ENCODE assay signal across 1 cellular context in genomic region chr7:154913645-154914579, GRCh38.
A peak's percentile ranks its signal among the peaks of the same experiment; 100 is the strongest.
TF ChIP-seq lines count a peak whose summit lies in the region.

No MANE protein-coding gene starts in this region.

TF ChIP-seq in HepG2, 621 proteins besides CTCF, POLR2A, EP300 and RAD21 (continued from another document and continues in another):
- TF ChIP-seq AHDC1 (CRISPR knock-in tag; IDR thresholded peaks at IDR 0.05; ENCODE audit: borderline replicate concordance) (peak; percentile 63; the same call in 1 of the 2 replicates), ELF3 (CRISPR knock-in tag; IDR thresholded peaks at IDR 0.05) (peak; percentile 66), ZNF687 (CRISPR knock-in tag; IDR thresholded peaks at IDR 0.05) (peak; percentile 92), NFATC3 (CRISPR knock-in tag; IDR thresholded peaks at IDR 0.05) (no peak), DMTF1 (CRISPR knock-in tag; IDR thresholded peaks at IDR 0.05) (no peak), ZNF75D (CRISPR knock-in tag; IDR thresholded peaks at IDR 0.05; ENCODE audit: borderline replicate concordance) (no peak), TOPORS (CRISPR knock-in tag; IDR thresholded peaks at IDR 0.05) (no peak), GPN1 (CRISPR knock-in tag; IDR thresholded peaks at IDR 0.05; ENCODE audit: borderline replicate concordance) (no peak), ZNF468 (CRISPR knock-in tag; IDR thresholded peaks at IDR 0.05) (no peak), ZNF773 (CRISPR knock-in tag; IDR thresholded peaks at IDR 0.05; ENCODE audit: borderline replicate concordance) (0 out of 2 replicates have a peak, but pooled peaks have one; percentile 65), ARHGAP35 (CRISPR knock-in tag; IDR thresholded peaks at IDR 0.05; ENCODE audit: borderline replicate concordance) (no peak; the same call in 1 of the 2 replicates), PHF20 (CRISPR knock-in tag; IDR thresholded peaks at IDR 0.05) (peak; percentile 51; the same call in 1 of the 2 replicates), ZFAT (CRISPR knock-in tag; conservative IDR thresholded peaks at IDR 0.05) (no peak), KMT2B (CRISPR knock-in tag; IDR thresholded peaks at IDR 0.05) (0 out of 2 replicates have a peak, but pooled peaks have one; percentile 46), MED8 (CRISPR knock-in tag; IDR thresholded peaks at IDR 0.05; ENCODE audit: insufficient replicate concordance) (peak; percentile 82), KLF11 (CRISPR knock-in tag; IDR thresholded peaks at IDR 0.05) (peak; percentile 80; the same call in 1 of the 2 replicates), ZNF781 (CRISPR knock-in tag; IDR thresholded peaks at IDR 0.05; ENCODE audit: borderline replicate concordance, not compliant biosample characterization) (peak; percentile 82), SRY (CRISPR knock-in tag; IDR thresholded peaks at IDR 0.05) (0 out of 2 replicates have a peak, but pooled peaks have one; percentile 47), ZNF800 (CRISPR knock-in tag; IDR thresholded peaks at IDR 0.05) (peak; percentile 66; the same call in 1 of the 2 replicates), AFF4 (CRISPR knock-in tag; IDR thresholded peaks at IDR 0.05) (no peak), ZBTB40 (IDR thresholded peaks at IDR 0.05) (no peak), ZBTB40 (CRISPR knock-in tag; IDR thresholded peaks at IDR 0.05) (0 out of 2 replicates have a peak, but pooled peaks have one; percentile 44), CENPX (CRISPR knock-in tag; IDR thresholded peaks at IDR 0.05) (no peak)
